ENCODE assay signal across 13 cellular contexts in genomic region chr11:70077411-70078094, GRCh38. TPM values are rescaled to one million over a fixed set of nuclear protein-coding genes. Genes with fewer than 3 reads are reported as not detected.
DNase-seq lines count a peak whose midpoint lies in the region; ATAC-seq and TF ChIP-seq lines count a peak whose summit lies in the region.
"Had no signal": no experiment of that assay in that cellular context is flagged by ENCODE, and none has a peak within 500 bp of the region (broad histone marks: within the 10 kb centered on the region; RNA-seq: fewer than 3 reads in every experiment).

No MANE protein-coding gene starts in this region.

- H3K36me3 ChIP-seq in A673 (ENCODE audit: insufficient read depth, low read length, poor library complexity, severe bottlenecking) (no peaks in the 10 kb centered on the region), HUES64 (ENCODE audit: insufficient read depth, low read length) (no peaks in the 10 kb centered on the region), ovary (no peaks in the 10 kb centered on the region), GM23248 (ENCODE audit: low read depth) (no peaks in the 10 kb centered on the region)

- ATAC-seq in right cardiac atrium (no peak), GM21526 (IDR thresholded peaks at IDR 0.05; ENCODE audit: low FRiP score, unreplicated experiment) (no peak), GM19467 (IDR thresholded peaks at IDR 0.05; ENCODE audit: unreplicated experiment) (no peak)
- ATAC-seq: natural killer cell had no signal

- H3K9me3 ChIP-seq in A673 (ENCODE audit: low read depth, low read length, poor library complexity, severe bottlenecking) (no peaks in the 10 kb centered on the region), HUES64 (ENCODE audit: insufficient read depth, low read depth, low read length) (no peaks in the 10 kb centered on the region), right cardiac atrium (ENCODE audit: control insufficient read depth, low read length) (no peaks in the 10 kb centered on the region), ovary (no peaks in the 10 kb centered on the region), GM23248 (ENCODE audit: low read depth) (no peaks in the 10 kb centered on the region)

- H3K9me2 ChIP-seq in GM23248 (ENCODE audit: insufficient read depth), result no peaks in the 10 kb centered on the region

- WGBS in HUES64, result 12% methylated on average over 26 of the region's 26 CpGs
- WGBS in right cardiac atrium, result 25% methylated on average over 26 of the region's 26 CpGs
- 17 to 31% (median 18%) methylated on average over 25 to 26 of the region's 26 CpGs for WGBS in ovary, 3 donors
- 11 to 13% methylated on average over 21 to 26 of the region's 26 CpGs for WGBS in GM23248 (ENCODE audit: low coverage in 1 of 2, low lambda C conversion rate in 2 of 2, missing lambda C conversion rate in 2 of 2), 2 experiments

- H3K9ac ChIP-seq in HUES64 (ENCODE audit: low read depth, low read length), result no peak overlapping the region
- H3K9ac ChIP-seq in GM23248, result no peak overlapping the region

- H3K4me1 ChIP-seq in A673 (ENCODE audit: insufficient read depth, low read length, poor library complexity, severe bottlenecking) (peaks cover 10% of the 10 kb centered on the region), HUES64 (ENCODE audit: insufficient read depth, low read length) (peaks cover 8% of the 10 kb centered on the region), right cardiac atrium (ENCODE audit: control insufficient read depth, insufficient read depth, low read length) (peaks cover 5% of the 10 kb centered on the region), ovary (ENCODE audit: insufficient read depth) (no peaks in the 10 kb centered on the region), GM23248 (ENCODE audit: insufficient read depth) (no peaks in the 10 kb centered on the region)

- CTCF ChIA-PET in A673 (lab: Charles Lee), result no interaction called here

- H3K4me3 ChIP-seq in A673 (ENCODE audit: low read depth, low read length, poor library complexity, severe bottlenecking) (peak overlapping the region; percentile 15), HUES64 (ENCODE audit: low read length) (peak overlapping the region; percentile 42), right cardiac atrium (ENCODE audit: low read length) (peak overlapping the region; percentile 47), ovary (peak overlapping the region; percentile 31), GM23248 (no peak overlapping the region)

- no peak overlapping the region for H2AFZ ChIP-seq in GM23248

- H3K27me3 ChIP-seq in A673 (replicated peaks; ENCODE audit: insufficient read depth, low read depth, low read length, poor library complexity), result peaks cover 80% of the 10 kb centered on the region
- peaks cover 90% of the 10 kb centered on the region for H3K27me3 ChIP-seq in HUES64 (ENCODE audit: insufficient read depth, low read length)
- no peaks in the 10 kb centered on the region for H3K27me3 ChIP-seq in right cardiac atrium (ENCODE audit: control insufficient read depth, insufficient read depth)
- H3K27me3 ChIP-seq in ovary, result no peaks in the 10 kb centered on the region
- peaks cover 69% of the 10 kb centered on the region for H3K27me3 ChIP-seq in GM23248 (replicated peaks; ENCODE audit: insufficient read depth)

- no peak overlapping the region for H3K27ac ChIP-seq in A673 (ENCODE audit: low read depth, low read length, poor library complexity, severe bottlenecking)
- no peak overlapping the region for H3K27ac ChIP-seq in HUES64 (ENCODE audit: low read depth, low read length)
- H3K27ac ChIP-seq in right cardiac atrium (ENCODE audit: low read length), result no peak overlapping the region
- H3K27ac ChIP-seq in ovary, result no peak overlapping the region
- H3K27ac ChIP-seq in GM23248, result no peak overlapping the region

- no peak overlapping the region for H3K4me2 ChIP-seq in GM23248 (ENCODE audit: unreplicated experiment)

- intact Hi-C loops in A673 (cut with micrococcal nuclease; ENCODE audit: unreplicated experiment), result no loop called here
- intact Hi-C loops in right cardiac atrium (cut with DNase I), result loop anchor here in 1 of 4 donors (10.0 kb wide), 1 partner anchor 133 kb away; no protein-coding TSS in a partner anchor
- intact Hi-C loops in ovary (cut with DNase I), result loop anchor here in 1 of 4 donors (2.0 kb wide), 1 partner anchor 159 kb away; no protein-coding TSS in a partner anchor

- H3F3A ChIP-seq in GM23248 (ENCODE audit: insufficient read depth), result no peaks in the 10 kb centered on the region

- no peaks in the 10 kb centered on the region for H4K20me1 ChIP-seq in GM23248 (ENCODE audit: insufficient read depth)

- POLR2A ChIA-PET in A673 (lab: Charles Lee; ENCODE audit: low non-redundant PET), result no interaction called here

- no peaks in the 10 kb centered on the region for H3K79me2 ChIP-seq in GM23248 (ENCODE audit: insufficient read depth)

- TF ChIP-seq CTCF in A673 (conservative IDR thresholded peaks at IDR 0.05; ENCODE audit: low read depth, low read length) (no peak), ovary (IDR thresholded peaks at IDR 0.05) (no peak)

- TF ChIP-seq POLR2A in ovary (IDR thresholded peaks at IDR 0.05), result no peak

- DNase-seq in A673 (ENCODE audit: low spot score) (no peak), right cardiac atrium (peak in 1 of 3 donors; percentile 56), ovary (peak in 1 of 5 donors; percentile 20), hippocampal formation (lab: John Stamatoyannopoulos, UW) (no peak), GM23248 (no peak)
- DNase-seq: KBM-7, natural killer cell, NCI-H1930, SW 1271 had no signal

- TF ChIP-seq EP300 in ovary (IDR thresholded peaks at IDR 0.05), result no peak

- BruUV-seq in A673 (replicated peaks; lab: Mats Ljungman, UMichigan), result no TSS peak

- in situ Hi-C loops in GM23248 (cut with MboI), result no loop called here

RNA-seq across cellular contexts. Expression of gene ANO1, which starts 0.6 kb away (rescaled TPM):
- 0.59 and 0.90 TPM in 2 replicates for total RNA-seq in A673 (2021)
- polyA plus RNA-seq in HUES64 (2013, experiment 1 of 2), result 2.9 TPM
- polyA plus RNA-seq in HUES64 (2013, experiment 2 of 2), result 3.8 TPM
- total RNA-seq in right cardiac atrium, result 10 to 100 TPM in 2 of 4 donors, 1 to 10 TPM in 2; 7.9 to 18.2 (median 9.5) TPM
- polyA plus RNA-seq in right cardiac atrium, result 6.8 TPM
- total RNA-seq in ovary, result 10 to 100 TPM in 3 of 7 donors, 1 to 10 TPM in 4; 1.7 to 59.1 (median 8.6) TPM
- polyA plus RNA-seq in ovary, result 10 to 100 TPM in 1 of 2 donors, 1 to 10 TPM in 1; 2.1 to 13.1 TPM
- 0.97 TPM in 1 of 2 replicates, not detected in the other for total RNA-seq in GM23248 (2014; rRNA removed; shearing (Covaris generic))
- not detected in 2 replicates for polyA plus RNA-seq in GM23248 (2016; fragmentation: Nextera tagmentation; extraction: Ambion mirVana)
- total RNA-seq: activated T-helper 2 cell treated with anti-CD3 and anti-CD28 coated beads, Interferon-gamma antibody, Interleukin-2, Interleukin-4, amounts not matched to agents 10 μg/mL and 5 μg/mL and 100 μg/mL, durations not matched to agents 14 hours and 24 hours and 36 hours; natural killer cell had no signal
